Comparison of ENCODE assay signal across 1 cellular context in genomic region chr19:55080915-55081772, GRCh38.
TF ChIP-seq lines count a peak whose summit lies in the region.

No MANE protein-coding gene starts in this region.

TF ChIP-seq in GM12878, 131 proteins besides CTCF, POLR2A, EP300 and RAD21 (continued from another document):
- TF ChIP-seq ATF3 (IDR thresholded peaks at IDR 0.05; ENCODE audit: borderline replicate concordance, extremely low read depth, low read depth, low read length) (no peak), MTA2 (IDR thresholded peaks at IDR 0.05; ENCODE audit: low read depth) (no peak), YBX1 (IDR thresholded peaks at IDR 0.05) (no peak), CHD2 (IDR thresholded peaks at IDR 0.05; ENCODE audit: borderline replicate concordance, low read depth, low read length) (no peak)
